Comparison of ENCODE assay signal across 23 cellular contexts in the genomic region with DNA sequence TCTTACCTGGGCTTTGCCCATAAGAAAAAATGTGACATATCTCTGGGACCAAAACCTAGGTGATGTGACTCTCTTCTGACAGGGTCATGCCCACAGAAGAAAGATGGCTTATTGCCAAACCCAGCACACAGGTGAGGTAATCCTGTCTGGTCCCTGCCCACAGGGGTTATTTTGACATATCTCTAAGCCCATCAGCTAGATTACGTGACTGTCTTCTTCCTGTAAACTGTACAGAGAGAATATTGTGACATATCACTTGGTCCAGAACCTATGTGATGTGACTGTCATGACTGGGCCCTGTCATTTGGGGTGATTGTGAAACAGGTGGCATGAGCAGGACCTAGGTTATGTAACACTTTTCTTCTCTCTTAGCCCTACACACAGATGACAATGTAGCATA. TPM values are rescaled to one million over a fixed set of nuclear protein-coding genes. Genes with fewer than 3 reads are reported as not detected.
DNase-seq lines count a peak whose midpoint lies in the region; ATAC-seq, FAIRE-seq and TF ChIP-seq lines count a peak whose summit lies in the region.
"Had no signal": no experiment of that assay in that cellular context is flagged by ENCODE, and none has a peak within 500 bp of the region (broad histone marks: within the 10 kb centered on the region; RNA-seq: fewer than 3 reads in every experiment).

No MANE protein-coding gene starts in this region.

- no peaks in the 10 kb centered on the region for H3K27me3 ChIP-seq in HepG2 (ENCODE audit: control insufficient read depth in 1 of 2, insufficient read depth in 2 of 2, low read length in 2 of 2)
- H3K27me3 ChIP-seq in right lobe of liver = no peaks in the 10 kb centered on the region
- no peaks in the 10 kb centered on the region for H3K27me3 ChIP-seq in MM.1S (replicated peaks; ENCODE audit: insufficient read depth, low read length)
- no peaks in the 10 kb centered on the region for H3K27me3 ChIP-seq in hepatocyte
- H3K27me3 ChIP-seq: Peyer's patch had no signal

- H3K4me1 ChIP-seq in HepG2 (ENCODE audit: insufficient read depth, low read length) (no peaks in the 10 kb centered on the region), right lobe of liver (no peaks in the 10 kb centered on the region), MM.1S (ENCODE audit: low read length) (no peaks in the 10 kb centered on the region), hepatocyte (ENCODE audit: insufficient read depth) (no peaks in the 10 kb centered on the region)
- H3K4me1 ChIP-seq: Peyer's patch had no signal

- no peak for DNase-seq in HepG2 (ENCODE audit: low spot score)
- DNase-seq in right lobe of liver = no peak
- DNase-seq in RPMI8226 = peak; percentile 11
- DNase-seq in coronary artery (ENCODE audit: low spot score) = peak; percentile 36
- DNase-seq in NOMO-1 treated with dmso at 0.1 percent for 144 hours (lab: John Stamatoyannopoulos, UW; ENCODE audit: unreplicated experiment) = no peak
- no peak for DNase-seq in MM.1S
- DNase-seq in hepatocyte (ENCODE audit: low spot score) = no peak
- no peak for DNase-seq in COR-L47 (lab: John Stamatoyannopoulos, UW)
- DNase-seq: ACHN, MV-4-11, NCI-H1105 treated with DMSO at 0.1 percent for 48 hours, NCI-H146, NCI-H1930, NCI-H446 treated with DMSO at 0.1 percent for 48 hours, NCI-H526, NCI-H82, OCI-M1, Peyer's patch, SK-N-SH had no signal

- H3K9me2 ChIP-seq in MM.1S (replicated peaks; ENCODE audit: insufficient read depth, low read length) (no peaks in the 10 kb centered on the region), hepatocyte (replicated peaks; ENCODE audit: insufficient read depth) (no peaks in the 10 kb centered on the region)
- H3K9me2 ChIP-seq: SK-N-SH had no signal

- H3K27ac ChIP-seq in HepG2 (ENCODE audit: extremely low read length, insufficient read depth, low read length) (no peak overlapping the region), right lobe of liver (no peak overlapping the region), coronary artery (no peak overlapping the region), MM.1S (ENCODE audit: low read length) (no peak overlapping the region), hepatocyte (no peak overlapping the region)
- H3K27ac ChIP-seq: 22Rv1, KMS-11, Peyer's patch had no signal

- no peaks in the 10 kb centered on the region for H3K79me2 ChIP-seq in HepG2 (ENCODE audit: insufficient read depth, low read length)
- H3K79me2 ChIP-seq in MM.1S (ENCODE audit: low read length) = no peaks in the 10 kb centered on the region
- no peaks in the 10 kb centered on the region for H3K79me2 ChIP-seq in hepatocyte

- H3K9me3 ChIP-seq in HepG2 (ENCODE audit: low read length) = no peaks in the 10 kb centered on the region; the same call in 1 of the 2 replicates
- H3K9me3 ChIP-seq in right lobe of liver = no peaks in the 10 kb centered on the region
- H3K9me3 ChIP-seq in MM.1S (replicated peaks; ENCODE audit: insufficient read depth, low read length) = no peaks in the 10 kb centered on the region
- H3K9me3 ChIP-seq in hepatocyte (ENCODE audit: low read depth) = no peaks in the 10 kb centered on the region
- H3K9me3 ChIP-seq: SK-N-SH had no signal

- no peak for FAIRE-seq in HepG2 (lab: Jason Lieb, UNC)
- FAIRE-seq: D721Med, H54 had no signal

- TF ChIP-seq POLR2A in HepG2 (IDR thresholded peaks at IDR 0.05; ENCODE audit: insufficient read depth in 1 of 2, low read depth in 2 of 2, low read length in 2 of 2) (no peak), right lobe of liver (IDR thresholded peaks at IDR 0.05) (no peak)

- WGBS in HepG2 (ENCODE audit: low lambda C conversion rate) = 0% methylated on average over 1 of the region's 1 CpG
- WGBS in right lobe of liver (ENCODE audit: insufficient coverage, low coverage, low lambda C conversion rate, missing lambda C conversion rate) = 80% methylated on average over 1 of the region's 1 CpG
- 68% methylated on average over 1 of the region's 1 CpG for WGBS in hepatocyte (ENCODE audit: low lambda C conversion rate, missing lambda C conversion rate)

- in situ Hi-C loops in HepG2 (cut with HindIII; ENCODE audit: extremely low pct_ligation_motif_present, low pct_unique_long_range_greater_than_20kb) = loop anchor here (25.0 kb wide), 1 partner anchor 424 kb away; no protein-coding TSS in a partner anchor

- no peak overlapping the region for H2AFZ ChIP-seq in HepG2 (ENCODE audit: low read length)
- no peak overlapping the region for H2AFZ ChIP-seq in MM.1S (ENCODE audit: low read length)
- H2AFZ ChIP-seq in hepatocyte = no peak overlapping the region

- TF ChIP-seq RAD21 in HepG2 (CRISPR knock-in tag; IDR thresholded peaks at IDR 0.05) = no peak

- H3K36me3 ChIP-seq in HepG2 (replicated peaks in 1 of 2; ENCODE audit: control insufficient read depth in 1 of 2, insufficient read depth in 2 of 2, low read length in 2 of 2) (no peaks in the 10 kb centered on the region), right lobe of liver (no peaks in the 10 kb centered on the region), MM.1S (replicated peaks; ENCODE audit: insufficient read depth, low read length) (no peaks in the 10 kb centered on the region), hepatocyte (replicated peaks; ENCODE audit: insufficient read depth, low read depth) (no peaks in the 10 kb centered on the region)
- H3K36me3 ChIP-seq: Peyer's patch had no signal

- BruUV-seq in HepG2 (replicated peaks; lab: Mats Ljungman, UMichigan) = no TSS peak

- CTCF ChIA-PET in HepG2 (lab: Yijun Ruan, JAX; ENCODE audit: low intra/inter-chr PET ratio, low total read pairs) = no interaction called here

- TF ChIP-seq CTCF in HepG2 (CRISPR knock-in tag; IDR thresholded peaks at IDR 0.05) (no peak), right lobe of liver (IDR thresholded peaks at IDR 0.05) (no peak), coronary artery (IDR thresholded peaks at IDR 0.05) (no peak), MM.1S (IDR thresholded peaks at IDR 0.05; ENCODE audit: low read length) (no peak), hepatocyte (IDR thresholded peaks at IDR 0.05; ENCODE audit: poor library complexity) (no peak)

- POLR2A ChIA-PET in HepG2 (lab: Yijun Ruan, JAX) = no interaction called here

- H4K20me1 ChIP-seq in HepG2 (ENCODE audit: insufficient read depth, low read length) = no peaks in the 10 kb centered on the region
- no peaks in the 10 kb centered on the region for H4K20me1 ChIP-seq in MM.1S (ENCODE audit: insufficient read depth, low read length)
- H4K20me1 ChIP-seq in hepatocyte (ENCODE audit: insufficient read depth, poor library complexity, severe bottlenecking) = no peaks in the 10 kb centered on the region

- no peaks in the 10 kb centered on the region for H3F3A ChIP-seq in MM.1S (ENCODE audit: insufficient read depth, low read length)

- no peak overlapping the region for H3K4me2 ChIP-seq in HepG2 (ENCODE audit: low read depth, low read length)
- no peak overlapping the region for H3K4me2 ChIP-seq in MM.1S (ENCODE audit: low read depth, low read length)
- H3K4me2 ChIP-seq in hepatocyte = no peak overlapping the region
- H3K4me2 ChIP-seq: KMS-11, SK-N-SH had no signal

- ATAC-seq in HepG2 = no peak
- ATAC-seq in right lobe of liver = no peak

- TF ChIP-seq EP300 in HepG2 (IDR thresholded peaks at IDR 0.05; ENCODE audit: low read depth in 2 of 2, low read length in 2 of 2) (no peak), HepG2 (CRISPR knock-in tag; IDR thresholded peaks at IDR 0.05; ENCODE audit: borderline replicate concordance) (no peak)

- no peak overlapping the region for H3K4me3 ChIP-seq in HepG2 (replicated peaks in 1 of 3; ENCODE audit: insufficient read depth in 1 of 3, low read depth in 2 of 3, low read length in 3 of 3)
- H3K4me3 ChIP-seq in right lobe of liver = no peak overlapping the region
- no peak overlapping the region for H3K4me3 ChIP-seq in coronary artery
- no peak overlapping the region for H3K4me3 ChIP-seq in MM.1S (ENCODE audit: low read length)
- H3K4me3 ChIP-seq in hepatocyte = no peak overlapping the region
- H3K4me3 ChIP-seq: Peyer's patch had no signal

- intact Hi-C loops in HepG2 (cut with micrococcal nuclease; ENCODE audit: unreplicated experiment) = no loop called here
- intact Hi-C loops in right lobe of liver (cut with DNase I) = no loop called here

- no peak overlapping the region for H3K9ac ChIP-seq in HepG2 (ENCODE audit: insufficient read depth, low read depth, low read length)
- no peak overlapping the region for H3K9ac ChIP-seq in MM.1S (ENCODE audit: low read length)
- H3K9ac ChIP-seq: KMS-11, SK-N-SH had no signal

RNA-seq across cellular contexts. Expression of a gene that starts 48.8 kb away (rescaled TPM):
- 12.4 and 14.5 TPM in 2 replicates for total RNA-seq in HepG2 (2016; rRNA removed; fragmentation: Illumina TruSeq; extraction: Trizol)
- total RNA-seq in HepG2 (2016; cell fraction: cytosol; rRNA removed; fragmentation: Illumina TruSeq; extraction: Trizol; ENCODE audit: low read depth) = 10.0 and 10.9 TPM in 2 replicates
- total RNA-seq in HepG2 (2016; cell fraction: insoluble cytoplasmic fraction; rRNA removed; fragmentation: Illumina TruSeq; extraction: Trizol) = 12.2 and 13.4 TPM in 2 replicates
- total RNA-seq in HepG2 (2016; cell fraction: membrane; rRNA removed; fragmentation: Illumina TruSeq; extraction: Trizol) = 6.7 and 8.9 TPM in 2 replicates
- 32.2 and 32.8 TPM in 2 replicates for total RNA-seq in HepG2 (2016; cell fraction: nucleus; rRNA removed; fragmentation: Illumina TruSeq; extraction: Trizol)
- polyA plus RNA-seq in HepG2 (2011; rRNA removed) = 1.4 and 2.1 TPM in 2 replicates
- polyA plus RNA-seq in HepG2 (2011; cell fraction: cytosol; rRNA removed) = 0.59 and 0.83 TPM in 2 replicates
- 2.2 and 2.9 TPM in 2 replicates for polyA plus RNA-seq in HepG2 (2011; cell fraction: nucleus; rRNA removed)
- 3.1 and 4.0 TPM in 2 replicates for polyA plus RNA-seq in HepG2 (2012)
- 0.46 and 0.53 TPM in 2 replicates for polyA plus RNA-seq in HepG2 (2016; cell fraction: cytosol; fragmentation: Illumina TruSeq; extraction: Trizol; ENCODE audit: low read depth)
- polyA plus RNA-seq in HepG2 (2016; cell fraction: insoluble cytoplasmic fraction; fragmentation: Illumina TruSeq; extraction: Trizol; ENCODE audit: low read depth) = 9.1 and 9.9 TPM in 2 replicates
- 1.3 and 1.4 TPM in 2 replicates for polyA plus RNA-seq in HepG2 (2016; cell fraction: membrane; fragmentation: Illumina TruSeq; extraction: Trizol; ENCODE audit: low read depth)
- polyA plus RNA-seq in HepG2 (2016; cell fraction: nucleus; fragmentation: Illumina TruSeq; extraction: Trizol; ENCODE audit: insufficient read depth, low read depth) = 22.6 and 23.2 TPM in 2 replicates
- polyA minus RNA-seq in HepG2 (2011; rRNA and poly(A)+ RNA removed; ENCODE audit: low replicate concordance) = 2.0 and 6.6 TPM in 2 replicates
- 2.3 and 4.3 TPM in 2 replicates for polyA minus RNA-seq in HepG2 (2011; cell fraction: cytosol; rRNA and poly(A)+ RNA removed)
- 17.5 and 23.4 TPM in 2 replicates for polyA minus RNA-seq in HepG2 (2011; cell fraction: nucleus; rRNA and poly(A)+ RNA removed)
- 10 to 100 TPM in 5 of 6 experiments, 1 to 10 TPM in 1; 5.5 to 16.2 (median 12.9) TPM for total RNA-seq in right lobe of liver
- not detected in 2 replicates for total RNA-seq in hepatocyte
- not detected in 2 replicates for polyA plus RNA-seq in hepatocyte

RNA-seq across cellular contexts. Expression of a gene that starts 54.2 kb away (rescaled TPM):
- 5.4 and 9.4 TPM in 2 replicates for total RNA-seq in HepG2 (2016; rRNA removed; fragmentation: Illumina TruSeq; extraction: Trizol)
- 0.44 and 0.61 TPM in 2 replicates for total RNA-seq in HepG2 (2016; cell fraction: cytosol; rRNA removed; fragmentation: Illumina TruSeq; extraction: Trizol; ENCODE audit: low read depth)
- total RNA-seq in HepG2 (2016; cell fraction: insoluble cytoplasmic fraction; rRNA removed; fragmentation: Illumina TruSeq; extraction: Trizol) = 5.3 and 9.7 TPM in 2 replicates
- total RNA-seq in HepG2 (2016; cell fraction: membrane; rRNA removed; fragmentation: Illumina TruSeq; extraction: Trizol) = 1.9 and 2.0 TPM in 2 replicates
- 11.3 and 12.4 TPM in 2 replicates for total RNA-seq in HepG2 (2016; cell fraction: nucleus; rRNA removed; fragmentation: Illumina TruSeq; extraction: Trizol)
- polyA plus RNA-seq in HepG2 (2011; rRNA removed) = 1.6 and 2.5 TPM in 2 replicates
- polyA plus RNA-seq in HepG2 (2011; cell fraction: cytosol; rRNA removed) = 0.96 and 1.1 TPM in 2 replicates
- polyA plus RNA-seq in HepG2 (2011; cell fraction: nucleus; rRNA removed) = 3.7 and 4.7 TPM in 2 replicates
- polyA plus RNA-seq in HepG2 (2012) = 1.6 and 1.9 TPM in 2 replicates
- polyA plus RNA-seq in HepG2 (2016; cell fraction: cytosol; fragmentation: Illumina TruSeq; extraction: Trizol; ENCODE audit: low read depth) = 0.19 and 0.23 TPM in 2 replicates
- 7.7 and 8.6 TPM in 2 replicates for polyA plus RNA-seq in HepG2 (2016; cell fraction: insoluble cytoplasmic fraction; fragmentation: Illumina TruSeq; extraction: Trizol; ENCODE audit: low read depth)
- polyA plus RNA-seq in HepG2 (2016; cell fraction: membrane; fragmentation: Illumina TruSeq; extraction: Trizol; ENCODE audit: low read depth) = 0.73 and 0.80 TPM in 2 replicates
- 23.0 and 26.1 TPM in 2 replicates for polyA plus RNA-seq in HepG2 (2016; cell fraction: nucleus; fragmentation: Illumina TruSeq; extraction: Trizol; ENCODE audit: insufficient read depth, low read depth)
- 1.4 TPM in 2 replicates for polyA minus RNA-seq in HepG2 (2011; rRNA and poly(A)+ RNA removed; ENCODE audit: low replicate concordance)
- polyA minus RNA-seq in HepG2 (2011; cell fraction: cytosol; rRNA and poly(A)+ RNA removed) = 2.6 and 2.9 TPM in 2 replicates
- 9.6 and 11.2 TPM in 2 replicates for polyA minus RNA-seq in HepG2 (2011; cell fraction: nucleus; rRNA and poly(A)+ RNA removed)
- total RNA-seq in right lobe of liver = 1 to 10 TPM; 1.2 to 2.0 (median 1.6) TPM
- 1.8 and 2.2 TPM in 2 replicates for total RNA-seq in hepatocyte
- polyA plus RNA-seq in hepatocyte = 0.63 and 1.2 TPM in 2 replicates

Comparison
In these comparisons a context has a peak if more than half of its experiments do, and no peak if none do; other contexts are left out.
1. DNase-seq: peak in RPMI8226 (single experiment) and coronary artery (single experiment); none in HepG2 (single experiment), right lobe of liver (0 of 3), NOMO-1 treated with dmso at 0.1 percent for 144 hours (single experiment), MM.1S (single experiment), hepatocyte (single experiment) and COR-L47 (single experiment).